Comparison of ENCODE assay signal across 8 cellular contexts in the genomic region with DNA sequence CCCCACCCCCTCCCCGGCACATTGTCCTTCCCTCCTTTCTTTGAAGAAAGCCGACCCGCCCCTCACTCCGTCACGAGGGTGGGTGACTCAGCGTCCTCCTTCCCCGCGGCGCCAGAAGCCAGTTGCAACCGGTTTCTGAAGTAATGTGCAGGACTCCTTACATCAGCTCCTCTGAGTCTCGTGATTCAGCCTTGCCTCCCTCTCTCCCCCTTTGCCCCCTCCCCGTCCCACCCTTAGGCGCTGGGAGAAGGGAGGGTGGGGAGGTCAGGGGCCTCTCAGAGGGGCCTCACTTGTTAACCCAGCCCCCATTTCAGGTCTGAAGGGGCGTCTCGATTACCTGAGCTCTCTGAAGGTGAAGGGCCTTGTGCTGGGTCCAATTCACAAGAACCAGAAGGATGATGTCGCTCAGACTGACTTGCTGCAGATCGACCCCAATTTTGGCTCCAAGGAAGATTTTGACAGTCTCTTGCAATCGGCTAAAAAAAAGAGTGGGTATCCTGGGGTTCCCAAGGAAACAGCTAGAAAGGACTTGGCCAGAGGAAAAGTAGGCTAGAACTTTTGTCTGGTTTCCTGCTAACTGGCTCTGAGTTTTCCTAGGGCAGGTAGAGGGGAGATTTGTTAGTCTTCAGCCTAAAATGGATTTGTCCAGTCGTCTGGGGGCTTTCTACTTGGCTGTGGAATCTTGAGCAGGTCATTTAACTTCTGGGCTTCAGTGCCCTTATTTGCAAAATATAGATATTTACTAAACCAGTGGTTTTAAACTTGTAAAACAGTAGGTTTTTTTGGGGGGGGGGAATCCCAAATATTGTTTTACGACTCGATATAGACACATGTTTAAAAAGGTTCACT. TPM values are rescaled to one million over a fixed set of nuclear protein-coding genes. Genes with fewer than 3 reads are reported as not detected.
DNase-seq lines count a peak whose midpoint lies in the region; ATAC-seq and TF ChIP-seq lines count a peak whose summit lies in the region.

No MANE protein-coding gene starts in this region.

- peaks cover 68% of the 10 kb centered on the region for H3K4me1 ChIP-seq in lower lobe of right lung

- H3K27ac Mint-ChIP-seq in activated CD4-positive, alpha-beta T cell treated with anti-CD3 and anti-CD28 coated beads, Interleukin-2, amount 10 ng/mL, durations not matched to agents 7 days and 5 days: peak overlapping the region; percentile 100
- peak overlapping the region; percentile 99 for H3K27ac Mint-ChIP-seq in dendritic cell treated with granulocyte-macrophage colony-stimulating factor and Interleukin-4, amounts not matched to agents 40 ng/mL and 50 ng/mL, for 4 days

- peak overlapping the region; percentile 99 for H3K27ac ChIP-seq in lower lobe of right lung

- H3K27me3 Mint-ChIP-seq in activated CD4-positive, alpha-beta T cell treated with anti-CD3 and anti-CD28 coated beads, Interleukin-2, amount 10 ng/mL, durations not matched to agents 7 days and 5 days: no peaks in the 10 kb centered on the region
- no peaks in the 10 kb centered on the region for H3K27me3 Mint-ChIP-seq in dendritic cell treated with granulocyte-macrophage colony-stimulating factor and Interleukin-4, amounts not matched to agents 40 ng/mL and 50 ng/mL, for 4 days

- peak; percentile 50 for ATAC-seq in GM18868 (IDR thresholded peaks at IDR 0.05; ENCODE audit: unreplicated experiment)
- ATAC-seq in HG03103 (IDR thresholded peaks at IDR 0.05; ENCODE audit: low read depth, unreplicated experiment): peak; percentile 29
- peak; percentile 86 to 89 for ATAC-seq in lower lobe of right lung

- no peaks in the 10 kb centered on the region for H3K9me3 ChIP-seq in lower lobe of right lung

- no peaks in the 10 kb centered on the region for H3K9me3 Mint-ChIP-seq in activated CD4-positive, alpha-beta T cell treated with anti-CD3 and anti-CD28 coated beads, Interleukin-2, amount 10 ng/mL, durations not matched to agents 7 days and 5 days
- no peaks in the 10 kb centered on the region for H3K9me3 Mint-ChIP-seq in dendritic cell treated with granulocyte-macrophage colony-stimulating factor and Interleukin-4, amounts not matched to agents 40 ng/mL and 50 ng/mL, for 4 days

- TF ChIP-seq CTCF in lower lobe of right lung (IDR thresholded peaks at IDR 0.05): no peak

- peaks cover 46% of the 10 kb centered on the region for H3K36me3 ChIP-seq in lower lobe of right lung

- H3K4me3 ChIP-seq in lower lobe of right lung: peak overlapping the region; percentile 93

- no peaks in the 10 kb centered on the region for H3K27me3 ChIP-seq in lower lobe of right lung (ENCODE audit: low read depth)

- CTCF ChIA-PET in activated CD4-positive, alpha-beta T cell treated with anti-CD3 and anti-CD28 coated beads, Interleukin-2, amount 10 ng/mL, durations not matched to agents 7 days and 5 days (lab: Charles Lee): interaction anchor here (0.6 to 4.5 kb wide), 27 partner anchors 9 to 457 kb away, joined by 3 to 35 read pairs (median 4); a partner anchor contains a TSS

- peak overlapping the region; percentile 98 for H3K4me3 Mint-ChIP-seq in activated CD4-positive, alpha-beta T cell treated with anti-CD3 and anti-CD28 coated beads, Interleukin-2, amount 10 ng/mL, durations not matched to agents 7 days and 5 days
- H3K4me3 Mint-ChIP-seq in dendritic cell treated with granulocyte-macrophage colony-stimulating factor and Interleukin-4, amounts not matched to agents 40 ng/mL and 50 ng/mL, for 4 days: peak overlapping the region; percentile 96

- H3K36me3 Mint-ChIP-seq in activated CD4-positive, alpha-beta T cell treated with anti-CD3 and anti-CD28 coated beads, Interleukin-2, amount 10 ng/mL, durations not matched to agents 7 days and 5 days (ENCODE audit: low read depth): peaks cover 60% of the 10 kb centered on the region
- H3K36me3 Mint-ChIP-seq in dendritic cell treated with granulocyte-macrophage colony-stimulating factor and Interleukin-4, amounts not matched to agents 40 ng/mL and 50 ng/mL, for 4 days (ENCODE audit: low read depth): peaks cover 78% of the 10 kb centered on the region

- POLR2A ChIA-PET in activated CD4-positive, alpha-beta T cell treated with anti-CD3 and anti-CD28 coated beads, Interleukin-2, amount 10 ng/mL, durations not matched to agents 7 days and 5 days (lab: Charles Lee): interaction anchor here (0.6 to 2.7 kb wide), 9 partner anchors 26 to 280 kb away, joined by 3 to 17 read pairs (median 3); a partner anchor contains a TSS

- DNase-seq in AG08396 (ENCODE audit: low spot score) (peak; percentile 94), NCI-H446 treated with DMSO at 0.1 percent for 48 hours (lab: John Stamatoyannopoulos, UW) (peak; percentile 85), lower lobe of right lung (peak; percentile 95)
- peak; percentile 96 for DNase-seq in activated CD4-positive, alpha-beta T cell treated with anti-CD3 and anti-CD28 coated beads, Interleukin-2, amount 10 ng/mL, durations not matched to agents 7 days and 5 days
- peak; percentile 81 to 90 (median 87) for DNase-seq in stimulated activated CD4-positive, alpha-beta T cell treated with anti-CD3 and anti-CD28 coated beads, TNF-alpha, amount 100 ng/mL, for 1 hour (ENCODE audit: low read depth in 3 of 3, low spot score in 1 of 3)

- intact Hi-C loops in dendritic cell treated with granulocyte-macrophage colony-stimulating factor and Interleukin-4, amounts not matched to agents 40 ng/mL and 50 ng/mL, for 4 days (cut with micrococcal nuclease): loop anchor here (1.0 kb wide), 2 partner anchors 40 to 95 kb away; a partner anchor contains a TSS
- intact Hi-C loops in lower lobe of right lung (cut with DNase I): no loop called here

- H3K4me1 Mint-ChIP-seq in activated CD4-positive, alpha-beta T cell treated with anti-CD3 and anti-CD28 coated beads, Interleukin-2, amount 10 ng/mL, durations not matched to agents 7 days and 5 days: peaks cover 53% of the 10 kb centered on the region
- peaks cover 59% of the 10 kb centered on the region for H3K4me1 Mint-ChIP-seq in dendritic cell treated with granulocyte-macrophage colony-stimulating factor and Interleukin-4, amounts not matched to agents 40 ng/mL and 50 ng/mL, for 4 days (ENCODE audit: low read depth)

RNA-seq across cellular contexts. Expression of a gene that starts 1.1 kb away (rescaled TPM):
- 100 to 1,000 TPM; 153 to 157 TPM for total RNA-seq in activated CD4-positive, alpha-beta T cell treated with anti-CD3 and anti-CD28 coated beads, Interleukin-2, amount 10 ng/mL, durations not matched to agents 7 days and 5 days
- total RNA-seq in lower lobe of right lung: 214 TPM

RNA-seq across cellular contexts. Expression of a gene that starts 39.4 kb away (rescaled TPM):
- not detected for total RNA-seq in activated CD4-positive, alpha-beta T cell treated with anti-CD3 and anti-CD28 coated beads, Interleukin-2, amount 10 ng/mL, durations not matched to agents 7 days and 5 days
- 6.8 TPM for total RNA-seq in lower lobe of right lung

RNA-seq across cellular contexts. Expression of a gene that starts 42.4 kb away (rescaled TPM):
- total RNA-seq in activated CD4-positive, alpha-beta T cell treated with anti-CD3 and anti-CD28 coated beads, Interleukin-2, amount 10 ng/mL, durations not matched to agents 7 days and 5 days: 10 to 100 TPM; 53.8 to 60.4 TPM
- 35.3 TPM for total RNA-seq in lower lobe of right lung

RNA-seq across cellular contexts. Expression of a gene that starts 49.2 kb away (rescaled TPM):
- total RNA-seq in activated CD4-positive, alpha-beta T cell treated with anti-CD3 and anti-CD28 coated beads, Interleukin-2, amount 10 ng/mL, durations not matched to agents 7 days and 5 days: under 1 TPM in 1 of 2 experiments, not detected in 1; 0.48 TPM
- not detected for total RNA-seq in lower lobe of right lung

RNA-seq across cellular contexts. Expression of a gene that starts 50.0 kb away (rescaled TPM):
- total RNA-seq in activated CD4-positive, alpha-beta T cell treated with anti-CD3 and anti-CD28 coated beads, Interleukin-2, amount 10 ng/mL, durations not matched to agents 7 days and 5 days: 10 to 100 TPM; 34.1 to 41.0 TPM
- 42.0 TPM for total RNA-seq in lower lobe of right lung

Comparison
In these comparisons a context has a peak if more than half of its experiments do, and no peak if none do; other contexts are left out.
1. Peak in every context shown above with its lines: DNase-seq, ATAC-seq, H3K4me3 ChIP-seq and H3K27ac ChIP-seq.
2. ATAC-seq: peak in every context shown above with its lines; median percentile 88 in lower lobe of right lung; 50 in GM18868; 29 in HG03103.